19 cellular contexts compared by ENCODE assay signal in the genomic region with DNA sequence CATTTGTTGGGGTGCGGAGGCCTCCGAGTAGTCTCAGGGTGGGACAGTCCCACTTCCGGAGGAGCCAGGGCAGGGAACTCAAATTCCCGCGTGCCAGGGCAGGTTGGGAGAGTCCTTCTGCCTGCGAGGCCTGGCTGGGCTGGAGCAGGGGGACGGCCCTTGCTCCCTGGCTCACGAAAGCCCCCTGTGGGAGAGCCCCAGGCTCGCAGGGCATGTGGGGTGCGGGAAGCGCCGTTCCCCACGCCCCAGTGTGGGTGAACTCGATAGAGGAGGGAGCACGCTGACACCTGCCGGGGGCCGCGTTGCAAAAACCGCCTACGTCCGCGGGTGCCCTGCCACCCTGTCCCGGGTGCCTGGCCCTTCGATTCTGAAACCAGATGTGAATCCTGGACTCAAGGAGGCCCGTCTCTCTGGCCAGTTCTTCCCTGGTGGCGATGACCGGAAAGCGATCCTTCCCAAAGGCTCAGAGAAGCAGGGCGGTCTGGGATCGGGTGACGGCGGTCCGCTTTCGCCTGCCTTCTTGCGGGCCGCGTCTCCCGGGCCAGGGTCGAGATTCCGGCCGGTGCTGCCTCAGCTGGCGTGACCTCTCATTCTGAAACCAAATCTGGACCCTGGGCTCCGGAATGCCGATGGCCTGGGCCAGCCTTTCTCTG.
DNase-seq lines count a peak whose midpoint lies in the region; ATAC-seq and TF ChIP-seq lines count a peak whose summit lies in the region.
"Had no signal": no experiment of that assay in that cellular context is flagged by ENCODE, and none has a peak within 500 bp of the region (broad histone marks: within the 10 kb centered on the region; RNA-seq: fewer than 3 reads in every experiment).

No MANE protein-coding gene starts in this region.

- H3K79me2 ChIP-seq in SK-N-SH (ENCODE audit: insufficient read depth), result no peaks in the 10 kb centered on the region

- no peaks in the 10 kb centered on the region for H4K20me1 ChIP-seq in SK-N-SH (ENCODE audit: insufficient read depth)

- WGBS in SK-N-SH (ENCODE audit: low lambda C conversion rate), result 15% methylated on average over 44 of the region's 44 CpGs

- peaks cover 55% of the 10 kb centered on the region for H3K27me3 ChIP-seq in SK-N-SH (ENCODE audit: insufficient read depth)
- H3K27me3 ChIP-seq in dorsolateral prefrontal cortex, result peaks cover 0 to 66% (median 26%) of the 10 kb centered on the region in 45 donors
- H3K27me3 ChIP-seq: adrenal gland, breast epithelium had no signal

- no peak overlapping the region for H3K9ac ChIP-seq in SK-N-SH

- no peak for TF ChIP-seq EP300 in SK-N-SH (IDR thresholded peaks at IDR 0.05; ENCODE audit: borderline replicate concordance in 1 of 2, low read depth in 1 of 2, low read length in 1 of 2)

- no peak overlapping the region for H3K27ac Mint-ChIP-seq in activated naive CD8-positive, alpha-beta T cell treated with anti-CD3 and anti-CD28 coated beads, Interleukin-2, amount 10 ng/mL, durations not matched to agents 7 days and 5 days
- no peak overlapping the region for H3K27ac Mint-ChIP-seq in activated naive CD8-positive, alpha-beta T cell treated with anti-CD3 and anti-CD28 coated beads for 36 hours
- no peak overlapping the region for H3K27ac Mint-ChIP-seq in stimulated activated effector memory CD8-positive, alpha-beta T cell treated with anti-CD3 and anti-CD28 coated beads, Interleukin-12 subunit alpha, Interleukin-12 subunit beta, amount 100 ng/mL, for 72 hours
- H3K27ac Mint-ChIP-seq: activated T-helper 1 cell treated with anti-CD3 and anti-CD28 coated beads, Interleukin-12 subunit alpha, Interleukin-12 subunit beta, Interleukin-2, Interleukin-4 antibody, amounts not matched to agents 30 ng/mL and 10 ng/mL and 1 ng/mL, durations not matched to agents 14 hours and 24 hours and 36 hours; CD4-positive, CD25-positive, alpha-beta regulatory T cell had no signal

- no peaks in the 10 kb centered on the region for H3F3A ChIP-seq in SK-N-SH (replicated peaks; ENCODE audit: insufficient read depth)

- peaks cover 3% of the 10 kb centered on the region for H3K36me3 Mint-ChIP-seq in activated naive CD8-positive, alpha-beta T cell treated with anti-CD3 and anti-CD28 coated beads, Interleukin-2, amount 10 ng/mL, durations not matched to agents 7 days and 5 days
- peaks cover 4% of the 10 kb centered on the region for H3K36me3 Mint-ChIP-seq in activated naive CD8-positive, alpha-beta T cell treated with anti-CD3 and anti-CD28 coated beads for 36 hours
- no peaks in the 10 kb centered on the region for H3K36me3 Mint-ChIP-seq in stimulated activated effector memory CD8-positive, alpha-beta T cell treated with anti-CD3 and anti-CD28 coated beads, Interleukin-12 subunit alpha, Interleukin-12 subunit beta, amount 100 ng/mL, for 72 hours
- H3K36me3 Mint-ChIP-seq: CD4-positive, CD25-positive, alpha-beta regulatory T cell had no signal

- POLR2A ChIA-PET in activated naive CD8-positive, alpha-beta T cell treated with anti-CD3 and anti-CD28 coated beads, Interleukin-2, amount 10 ng/mL, durations not matched to agents 7 days and 5 days (lab: Charles Lee), result no interaction called here
- POLR2A ChIA-PET in SK-N-SH (lab: Yijun Ruan, JAX), result no interaction called here

- H3K4me1 ChIP-seq in SK-N-SH (ENCODE audit: control insufficient read depth in 1 of 2, insufficient read depth in 2 of 2, low read depth in 1 of 2, low read length in 1 of 2), result no peaks in the 10 kb centered on the region
- H3K4me1 ChIP-seq: adrenal gland, breast epithelium had no signal

- TF ChIP-seq CTCF in SK-N-SH (IDR thresholded peaks at IDR 0.05) (no peak), dorsolateral prefrontal cortex (IDR thresholded peaks at IDR 0.05 in 54 of 56, conservative IDR thresholded peaks at IDR 0.05 in 2 of 56; ENCODE audit: low read depth in 1 of 56, partially characterized antibody in 56 of 56) (no peak)

- CTCF ChIA-PET in SK-N-SH (lab: Yijun Ruan, JAX), result no interaction called here

- no peak overlapping the region for H2AFZ ChIP-seq in SK-N-SH (ENCODE audit: low read depth)

- H3K27ac ChIP-seq in SK-N-SH (ENCODE audit: low read depth in 2 of 2, low read length in 1 of 2) (no peak overlapping the region), dorsolateral prefrontal cortex (no peak overlapping the region)
- H3K27ac ChIP-seq: adrenal gland, breast epithelium, coronary artery had no signal

- no peaks in the 10 kb centered on the region for H3K36me3 ChIP-seq in SK-N-SH (replicated peaks in 1 of 2; ENCODE audit: control insufficient read depth in 1 of 2, insufficient read depth in 2 of 2, low read length in 1 of 2)
- H3K36me3 ChIP-seq: adrenal gland, breast epithelium had no signal

- peak overlapping the region; percentile 59; the same call in 1 of the 2 replicates for H3K4me2 ChIP-seq in SK-N-SH

- H3K4me3 Mint-ChIP-seq in activated naive CD8-positive, alpha-beta T cell treated with anti-CD3 and anti-CD28 coated beads, Interleukin-2, amount 10 ng/mL, durations not matched to agents 7 days and 5 days, result peak overlapping the region; percentile 64
- H3K4me3 Mint-ChIP-seq in activated naive CD8-positive, alpha-beta T cell treated with anti-CD3 and anti-CD28 coated beads for 36 hours, result no peak overlapping the region
- H3K4me3 Mint-ChIP-seq in stimulated activated effector memory CD8-positive, alpha-beta T cell treated with anti-CD3 and anti-CD28 coated beads, Interleukin-12 subunit alpha, Interleukin-12 subunit beta, amount 100 ng/mL, for 72 hours, result no peak overlapping the region
- H3K4me3 Mint-ChIP-seq: activated T-helper 1 cell treated with anti-CD3 and anti-CD28 coated beads, Interleukin-12 subunit alpha, Interleukin-12 subunit beta, Interleukin-2, Interleukin-4 antibody, amounts not matched to agents 30 ng/mL and 10 ng/mL and 1 ng/mL, durations not matched to agents 14 hours and 24 hours and 36 hours; CD4-positive, CD25-positive, alpha-beta regulatory T cell; neural crest cell had no signal

- no peak for TF ChIP-seq RAD21 in SK-N-SH (IDR thresholded peaks at IDR 0.05; ENCODE audit: low read length)

- H3K27me3 Mint-ChIP-seq in activated naive CD8-positive, alpha-beta T cell treated with anti-CD3 and anti-CD28 coated beads, Interleukin-2, amount 10 ng/mL, durations not matched to agents 7 days and 5 days, result peaks cover 46% of the 10 kb centered on the region
- H3K27me3 Mint-ChIP-seq in activated naive CD8-positive, alpha-beta T cell treated with anti-CD3 and anti-CD28 coated beads for 36 hours, result peaks cover 54% of the 10 kb centered on the region
- H3K27me3 Mint-ChIP-seq: CD4-positive, CD25-positive, alpha-beta regulatory T cell had no signal

- H3K9me3 Mint-ChIP-seq in activated naive CD8-positive, alpha-beta T cell treated with anti-CD3 and anti-CD28 coated beads, Interleukin-2, amount 10 ng/mL, durations not matched to agents 7 days and 5 days, result peaks cover 12% of the 10 kb centered on the region
- peaks cover 6% of the 10 kb centered on the region for H3K9me3 Mint-ChIP-seq in activated naive CD8-positive, alpha-beta T cell treated with anti-CD3 and anti-CD28 coated beads for 36 hours
- peaks cover 18% of the 10 kb centered on the region for H3K9me3 Mint-ChIP-seq in stimulated activated effector memory CD8-positive, alpha-beta T cell treated with anti-CD3 and anti-CD28 coated beads, Interleukin-12 subunit alpha, Interleukin-12 subunit beta, amount 100 ng/mL, for 72 hours

- H3K4me1 Mint-ChIP-seq in activated naive CD8-positive, alpha-beta T cell treated with anti-CD3 and anti-CD28 coated beads, Interleukin-2, amount 10 ng/mL, durations not matched to agents 7 days and 5 days, result peaks cover 3% of the 10 kb centered on the region
- peaks cover 3% of the 10 kb centered on the region for H3K4me1 Mint-ChIP-seq in activated naive CD8-positive, alpha-beta T cell treated with anti-CD3 and anti-CD28 coated beads for 36 hours
- no peaks in the 10 kb centered on the region for H3K4me1 Mint-ChIP-seq in stimulated activated effector memory CD8-positive, alpha-beta T cell treated with anti-CD3 and anti-CD28 coated beads, Interleukin-12 subunit alpha, Interleukin-12 subunit beta, amount 100 ng/mL, for 72 hours
- H3K4me1 Mint-ChIP-seq: neural crest cell had no signal

- H3K9me2 ChIP-seq in SK-N-SH, result no peaks in the 10 kb centered on the region

- ATAC-seq in activated naive CD8-positive, alpha-beta T cell treated with anti-CD3 and anti-CD28 coated beads, Interleukin-2, amount 10 ng/mL, durations not matched to agents 7 days and 5 days (ENCODE audit: low read depth), result no peak
- ATAC-seq in esophagus mucosa, result peak; percentile 63
- peak; percentile 44 for ATAC-seq in stimulated activated effector memory CD8-positive, alpha-beta T cell treated with anti-CD3 and anti-CD28 coated beads, Interleukin-12 subunit alpha, Interleukin-12 subunit beta, amount 100 ng/mL, for 72 hours
- ATAC-seq in GM19455 (IDR thresholded peaks at IDR 0.05; ENCODE audit: unreplicated experiment), result no peak

- no peaks in the 10 kb centered on the region for H3K9me3 ChIP-seq in SK-N-SH
- H3K9me3 ChIP-seq: adrenal gland had no signal

- intact Hi-C loops in dorsolateral prefrontal cortex (cut with DNase I), result no loop called here

- peak overlapping the region; percentile 3 to 6; a peak in 1 of 4 replicates for H3K4me3 ChIP-seq in SK-N-SH (ENCODE audit: low read depth in 2 of 2, low read length in 1 of 2)
- peak overlapping the region in 1 of 59 donors; percentile 20 for H3K4me3 ChIP-seq in dorsolateral prefrontal cortex
- H3K4me3 ChIP-seq: adrenal gland, coronary artery had no signal

- DNase-seq in activated naive CD8-positive, alpha-beta T cell treated with anti-CD3 and anti-CD28 coated beads, Interleukin-2, amount 10 ng/mL, durations not matched to agents 7 days and 5 days, result peak; percentile 30
- no peak for DNase-seq in activated naive CD8-positive, alpha-beta T cell treated with anti-CD3 and anti-CD28 coated beads for 36 hours
- DNase-seq in SK-N-SH, result peak; percentile 15
- no peak for DNase-seq in stimulated activated effector memory CD8-positive, alpha-beta T cell treated with anti-CD3 and anti-CD28 coated beads, Interleukin-12 subunit alpha, Interleukin-12 subunit beta, amount 100 ng/mL, for 72 hours (ENCODE audit: low spot score in 2 of 2)
- no peak for DNase-seq in GDM1 (lab: John Stamatoyannopoulos, UW)
- no peak for DNase-seq in dorsolateral prefrontal cortex
- DNase-seq: adrenal gland; CD4-positive, CD25-positive, alpha-beta regulatory T cell; DMS 273 treated with DMSO at 0.1 percent for 48 hours; head of caudate nucleus; NCI-H146; NCI-H510A treated with DMSO at 0.1 percent for 48 hours; RPMI8226 had no signal

TF ChIP-seq in SK-N-SH, 30 proteins besides CTCF, POLR2A, EP300 and RAD21 (continues in another document):
- TF ChIP-seq, protein P1, sequence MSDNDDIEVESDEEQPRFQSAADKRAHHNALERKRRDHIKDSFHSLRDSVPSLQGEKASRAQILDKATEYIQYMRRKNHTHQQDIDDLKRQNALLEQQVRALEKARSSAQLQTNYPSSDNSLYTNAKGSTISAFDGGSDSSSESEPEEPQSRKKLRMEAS (IDR thresholded peaks at IDR 0.05; ENCODE audit: low read depth), result no peak
- TF ChIP-seq POLR2AphosphoS5 (IDR thresholded peaks at IDR 0.05; ENCODE audit: low read depth, low read length) (no peak), CHD2 (IDR thresholded peaks at IDR 0.05; ENCODE audit: low read length, partially characterized antibody) (no peak), RXRA (IDR thresholded peaks at IDR 0.05; ENCODE audit: borderline replicate concordance, low read depth) (no peak), TCF12 (IDR thresholded peaks at IDR 0.05) (no peak), NFIC (IDR thresholded peaks at IDR 0.05; ENCODE audit: borderline replicate concordance) (no peak)

Comparison
In these comparisons a context has a peak if more than half of its experiments do, and no peak if none do; other contexts are left out.
1. DNase-seq: peak in activated naive CD8-positive, alpha-beta T cell treated with anti-CD3 and anti-CD28 coated beads, Interleukin-2, amount 10 ng/mL, durations not matched to agents 7 days and 5 days (single experiment) and SK-N-SH (single experiment); none in activated naive CD8-positive, alpha-beta T cell treated with anti-CD3 and anti-CD28 coated beads for 36 hours (single experiment), stimulated activated effector memory CD8-positive, alpha-beta T cell treated with anti-CD3 and anti-CD28 coated beads, Interleukin-12 subunit alpha, Interleukin-12 subunit beta, amount 100 ng/mL, for 72 hours (0 of 2), GDM1 (single experiment) and dorsolateral prefrontal cortex (0 of 10).
2. ATAC-seq: peak in esophagus mucosa (single experiment) and stimulated activated effector memory CD8-positive, alpha-beta T cell treated with anti-CD3 and anti-CD28 coated beads, Interleukin-12 subunit alpha, Interleukin-12 subunit beta, amount 100 ng/mL, for 72 hours (single experiment); none in activated naive CD8-positive, alpha-beta T cell treated with anti-CD3 and anti-CD28 coated beads, Interleukin-2, amount 10 ng/mL, durations not matched to agents 7 days and 5 days (single experiment) and GM19455 (single experiment).